30 cellular contexts compared by ENCODE assay signal in genomic region chrX:122133478-122133877, GRCh38.
"Had no signal": no experiment of that assay in that cellular context is flagged by ENCODE, and none has a peak within 500 bp of the region (broad histone marks: within the 10 kb centered on the region; RNA-seq: fewer than 3 reads in every experiment).

No MANE protein-coding gene starts in this region.

- H3K4me3 ChIP-seq: ascending aorta, coronary artery, gastrocnemius medialis, left ventricle myocardium inferior, lung, neural progenitor cell, psoas muscle, sigmoid colon, thyroid gland had no signal

- H3K27me3 ChIP-seq: ascending aorta, brain microvascular endothelial cell, gastrocnemius medialis, neural progenitor cell, sigmoid colon, thyroid gland had no signal

- ATAC-seq: effector memory CD8-positive, alpha-beta T cell; gastrocnemius medialis; natural killer cell; psoas muscle; stimulated activated memory B cell treated with anti-CD40 and anti-IgM and Interleukin-4, amounts not matched to agents 10 μg/mL and 1 μg/mL and 100 μg/mL, for 72 hours; stimulated activated naive CD8-positive, alpha-beta T cell treated with anti-CD3 and anti-CD28 coated beads, Interleukin-15, amount 100 ng/mL, for 72 hours had no signal

- DNase-seq: activated CD4-positive, alpha-beta memory T cell treated with anti-CD3 and anti-CD28 coated beads for 36 hours; activated CD4-positive, alpha-beta T cell treated with anti-CD3 and anti-CD28 coated beads, Interleukin-2, amount 10 ng/mL, durations not matched to agents 24 days and 14 days; activated CD8-positive, alpha-beta memory T cell treated with anti-CD3 and anti-CD28 coated beads, Interleukin-2, amount 50 U/mL, for 48 hours; activated gamma-delta T cell; activated naive CD4-positive, alpha-beta T cell treated with anti-CD3 and anti-CD28 coated beads, Interleukin-2, amount 10 ng/mL, durations not matched to agents 7 days and 5 days; activated naive CD8-positive, alpha-beta T cell treated with anti-CD3 and anti-CD28 coated beads, Interleukin-2, amount 10 ng/mL, durations not matched to agents 7 days and 5 days; activated T-cell treated with anti-CD3 and anti-CD28 coated beads, Interleukin-2, amount 50 U/mL, for 24 hours; brain microvascular endothelial cell; effector memory CD8-positive, alpha-beta T cell; erythroblast; gastrocnemius medialis; glutamatergic neuron; left ventricle myocardium inferior; mesendoderm; natural killer cell; occipital lobe; psoas muscle; sigmoid colon; small intestine; stimulated activated CD4-positive, alpha-beta T cell treated with anti-CD3 and anti-CD28 coated beads, Interleukin-4, amount 100 ng/mL, for 4 hours; stimulated activated CD8-positive, alpha-beta memory T cell treated with anti-CD3 and anti-CD28 coated beads, Interleukin-4, amount 100 ng/mL, for 48 hours; stimulated activated naive CD8-positive, alpha-beta T cell treated with anti-CD3 and anti-CD28 coated beads, Interleukin-15, amount 100 ng/mL, for 72 hours; thyroid gland had no signal

- H3K27ac ChIP-seq: ascending aorta, brain microvascular endothelial cell, coronary artery, gastrocnemius medialis, left ventricle myocardium inferior, neural progenitor cell, parathyroid adenoma, psoas muscle, sigmoid colon, thyroid gland, VCaP had no signal

- H3K4me1 ChIP-seq: ascending aorta, gastrocnemius medialis, left ventricle myocardium inferior, neural progenitor cell, parathyroid adenoma, psoas muscle, sigmoid colon, thyroid gland had no signal

- H3K9me3 ChIP-seq: ascending aorta, gastrocnemius medialis, left ventricle myocardium inferior, psoas muscle, sigmoid colon, thyroid gland had no signal

- H3K36me3 ChIP-seq: ascending aorta, brain microvascular endothelial cell, gastrocnemius medialis, left ventricle myocardium inferior, neural progenitor cell, sigmoid colon, thyroid gland had no signal

- H3K9ac ChIP-seq: neural progenitor cell, parathyroid adenoma had no signal
